Comparison of ENCODE assay signal across 8 cellular contexts in genomic region chr9:96219615-96220257, GRCh38.
DNase-seq lines count a peak whose midpoint lies in the region; ATAC-seq and TF ChIP-seq lines count a peak whose summit lies in the region.

No MANE protein-coding gene starts in this region.

- H3K9me3 ChIP-seq in adrenal gland (replicated peaks in 1 of 3) (peaks cover 0 to 6% (median 4%) of the 10 kb centered on the region in 3 donors), iPS DF 6.9 (ENCODE audit: control insufficient read depth, insufficient read depth, low read length) (no peaks in the 10 kb centered on the region)

- DNase-seq in NCI-H2029 treated with DMSO at 0.1 percent for 48 hours (lab: John Stamatoyannopoulos, UW), result peak; percentile 20
- DNase-seq in adrenal gland, result peak; percentile 33 to 56 (median 40)
- peak; percentile 5 for DNase-seq in iPS DF 6.9 (ENCODE audit: low read depth, low spot score)
- DNase-seq in stimulated activated CD4-positive, alpha-beta T cell treated with anti-CD3 and anti-CD28 coated beads, Interleukin-4, amount 100 ng/mL, for 4 hours, result peak; percentile 21 to 48
- no peak for DNase-seq in NCI-H446 treated with DMSO at 0.1 percent for 48 hours (lab: John Stamatoyannopoulos, UW)

- no peak for TF ChIP-seq POLR2A in adrenal gland (IDR thresholded peaks at IDR 0.05)

- H3K27ac ChIP-seq in C4-2B, result no peak overlapping the region
- no peak overlapping the region for H3K27ac ChIP-seq in adrenal gland
- H3K27ac ChIP-seq in iPS DF 6.9 (ENCODE audit: low read length), result no peak overlapping the region

- H3K27me3 ChIP-seq in adrenal gland, result peaks cover 5% of the 10 kb centered on the region
- H3K27me3 ChIP-seq in iPS DF 6.9 (ENCODE audit: control insufficient read depth, insufficient read depth, low read length), result no peaks in the 10 kb centered on the region

- H3K4me1 ChIP-seq in adrenal gland (replicated peaks in 1 of 2) (peaks cover 7 to 19% of the 10 kb centered on the region in 2 donors), iPS DF 6.9 (ENCODE audit: control insufficient read depth, insufficient read depth, low read length) (peaks cover 2% of the 10 kb centered on the region; the same call in 1 of the 2 replicates)

- 29 to 44% (median 33%) methylated on average over 13 to 23 of the region's 23 CpGs for WGBS in adrenal gland, 4 donors
- no CpG with 5 or more reads among the region's 23 CpGs for WGBS in iPS DF 6.9 (ENCODE audit: insufficient coverage, insufficient read length)

- intact Hi-C loops in adrenal gland (cut with DNase I), result loop anchor here (5.0 to 10.0 kb wide), 2 partner anchors 492 to 495 kb away; no protein-coding TSS in a partner anchor

- H3K36me3 ChIP-seq in adrenal gland (replicated peaks in 1 of 2) (no peaks in the 10 kb centered on the region), iPS DF 6.9 (ENCODE audit: control insufficient read depth, insufficient read depth, low read length) (no peaks in the 10 kb centered on the region)

- TF ChIP-seq CTCF in C4-2B (conservative IDR thresholded peaks at IDR 0.05) (peak; percentile 56), adrenal gland (IDR thresholded peaks at IDR 0.05) (peak; percentile 23 to 61 (median 46))

- ATAC-seq in GM21619 (IDR thresholded peaks at IDR 0.05; ENCODE audit: unreplicated experiment), result no peak
- no peak for ATAC-seq in HG03565 (IDR thresholded peaks at IDR 0.05; ENCODE audit: unreplicated experiment)

- H3K4me3 ChIP-seq in adrenal gland, result peak overlapping the region in 1 of 4 donors; percentile 17
- H3K4me3 ChIP-seq in iPS DF 6.9 (ENCODE audit: low read length), result no peak overlapping the region
